ENCODE assay signal across 1 cellular context in the genomic region with DNA sequence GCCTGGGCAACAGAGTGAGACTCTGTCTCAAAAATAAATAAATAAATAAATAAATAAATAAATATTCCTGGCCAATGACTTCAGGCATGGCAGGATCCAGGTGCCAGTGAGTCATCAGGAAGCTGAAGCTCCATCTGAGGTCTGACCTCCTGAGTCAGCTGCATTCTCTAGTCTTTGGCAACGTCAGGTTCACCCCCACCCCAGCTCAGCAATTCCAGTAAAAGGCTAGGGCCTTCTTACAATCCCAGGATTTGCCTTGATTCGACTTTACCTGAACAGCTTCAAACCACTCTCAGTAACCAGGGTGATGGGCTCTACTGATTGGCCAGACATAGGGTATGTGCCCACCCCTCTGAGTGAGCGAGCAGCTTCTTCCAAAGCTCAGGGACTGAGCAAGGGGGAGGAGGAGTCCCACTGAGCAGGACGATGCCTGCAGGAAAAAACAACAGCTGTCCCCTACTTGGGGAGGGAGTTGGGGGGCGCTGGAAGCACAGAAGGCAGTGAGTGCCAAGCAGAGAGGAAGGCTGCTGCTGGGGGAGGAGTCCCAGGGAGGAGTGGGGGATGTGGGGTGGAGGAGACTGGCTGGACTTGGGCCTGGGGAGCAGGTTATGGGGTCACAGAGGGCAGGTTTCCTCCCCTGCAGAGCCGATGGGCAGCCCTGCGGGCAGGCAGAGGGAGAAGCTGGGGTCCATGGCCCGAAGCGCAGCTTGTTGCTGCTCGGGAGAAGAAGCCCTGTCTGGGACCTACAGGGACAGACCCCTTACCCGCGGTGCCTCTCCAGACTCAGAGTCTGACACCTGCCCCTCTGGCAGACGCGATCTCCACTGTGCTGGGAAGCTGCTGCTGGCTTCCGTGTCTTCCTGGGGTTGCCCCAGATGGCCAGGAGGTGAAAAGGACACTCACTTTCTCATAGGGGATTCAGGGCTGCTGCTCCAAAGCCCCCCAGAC.
TF ChIP-seq lines count a peak whose summit lies in the region.

No MANE protein-coding gene starts in this region.

TF ChIP-seq in IMR-90, 13 proteins besides CTCF, POLR2A, EP300 and RAD21:
- TF ChIP-seq FOS (IDR thresholded peaks at IDR 0.05; ENCODE audit: low read depth, low read length) (0 out of 2 replicates have a peak, but pooled peaks have one; percentile 40), CEBPB (IDR thresholded peaks at IDR 0.05; ENCODE audit: low read depth, low read length) (peak; percentile 49; the same call in 1 of the 2 replicates), CHD1 (IDR thresholded peaks at IDR 0.05; ENCODE audit: low read depth, low read length) (no peak), MXI1 (IDR thresholded peaks at IDR 0.05; ENCODE audit: borderline replicate concordance, low read depth, low read length) (no peak), MAFK (IDR thresholded peaks at IDR 0.05; ENCODE audit: low read depth, low read length) (peak; percentile 68)
TF ChIP-seq in IMR-90: peak in this region for 3.
